ENCODE assay signal across 11 cellular contexts in the genomic region with DNA sequence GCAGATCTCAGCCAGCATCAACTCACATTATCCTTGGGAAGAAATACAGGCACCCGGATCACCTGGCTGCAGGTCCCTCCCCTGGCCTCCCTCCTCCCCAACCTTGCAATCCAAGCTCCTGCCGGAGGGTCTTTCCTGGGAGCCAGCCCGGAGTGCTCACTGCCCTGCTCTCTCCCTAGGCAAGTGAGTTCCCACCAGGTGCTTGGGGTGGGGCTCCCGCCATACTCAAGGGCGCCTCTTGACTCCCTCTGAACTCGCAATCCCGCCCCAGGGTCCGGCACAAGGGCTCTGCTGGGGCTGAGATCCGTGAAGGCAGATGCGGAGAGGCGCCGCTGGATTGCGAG. TPM values are rescaled to one million over a fixed set of nuclear protein-coding genes. Genes with fewer than 3 reads are reported as not detected.
A peak's percentile ranks its signal among the peaks of the same experiment; 100 is the strongest.
DNase-seq lines count a peak whose midpoint lies in the region; ATAC-seq and TF ChIP-seq lines count a peak whose summit lies in the region.
"Had no signal": no experiment of that assay in that cellular context is flagged by ENCODE, and none has a peak within 500 bp of the region (broad histone marks: within the 10 kb centered on the region; RNA-seq: fewer than 3 reads in every experiment).

No MANE protein-coding gene starts in this region.

- peaks cover 27% of the 10 kb centered on the region for H3K79me2 ChIP-seq in ACC112 (ENCODE audit: control insufficient read depth, insufficient read depth, low read length, unreplicated experiment)

- ATAC-seq in left colon = no peak

- H3K9ac ChIP-seq in HUES6 (ENCODE audit: low read length) = peak overlapping the region; percentile 85

- H2AFZ ChIP-seq in ACC112 (ENCODE audit: low read length, unreplicated experiment) = no peak overlapping the region

- peak overlapping the region; percentile 62 to 83 (median 77) for H3K4me3 Mint-ChIP-seq in nephron

- peaks cover 22% of the 10 kb centered on the region for H3K4me1 ChIP-seq in ACC112 (ENCODE audit: control insufficient read depth, insufficient read depth, low read length, unreplicated experiment)
- peaks cover 14% of the 10 kb centered on the region for H3K4me1 ChIP-seq in HUES6 (ENCODE audit: control insufficient read depth, insufficient read depth, low read length)

- H3K27me3 Mint-ChIP-seq in nephron (ENCODE audit: low read depth) = peaks cover 24% of the 10 kb centered on the region

- no peaks in the 10 kb centered on the region for H3K36me3 ChIP-seq in ACC112 (ENCODE audit: insufficient read depth, low read length)
- peaks cover 5% of the 10 kb centered on the region; the same call in 1 of the 2 replicates for H3K36me3 ChIP-seq in HUES6 (ENCODE audit: control insufficient read depth, insufficient read depth, low read length)

- H3K4me3 ChIP-seq in ACC112 (ENCODE audit: low read depth, low read length) = peak overlapping the region; percentile 82
- H3K4me3 ChIP-seq in HUES6 (ENCODE audit: low read depth, low read length) = peak overlapping the region; percentile 91

- intact Hi-C loops in left colon (cut with DNase I, micrococcal nuclease) = no loop called here

- peaks cover 7% of the 10 kb centered on the region for H3K4me1 Mint-ChIP-seq in nephron

- H3K27me3 ChIP-seq in ACC112 (ENCODE audit: insufficient read depth, low read length) (peaks cover 27% of the 10 kb centered on the region; the same call in 1 of the 2 replicates), HUES6 (ENCODE audit: control insufficient read depth, insufficient read depth, low read length) (peaks cover 30% of the 10 kb centered on the region)

- no peak overlapping the region for H3K27ac Mint-ChIP-seq in nephron

- no peak overlapping the region for H3K27ac ChIP-seq in ACC112 (ENCODE audit: low read depth, low read length)
- no peak overlapping the region for H3K27ac ChIP-seq in HUES6 (ENCODE audit: low read depth, low read length)
- peak overlapping the region; percentile 98 for H3K27ac ChIP-seq in epithelial cell of prostate

- no peaks in the 10 kb centered on the region for H3K36me3 Mint-ChIP-seq in nephron (ENCODE audit: low read depth)

- peaks cover 16% of the 10 kb centered on the region for H3K9me3 ChIP-seq in HUES6 (ENCODE audit: control insufficient read depth, insufficient read depth, low read depth, low read length)

- TF ChIP-seq CTCF in nephron (IDR thresholded peaks at IDR 0.05; ENCODE audit: unreplicated experiment in 3 of 3) = no peak

- DNase-seq in epithelial cell of prostate (ENCODE audit: low read depth, low spot score) (no peak), left colon (no peak), H4 (ENCODE audit: low spot score) (no peak), OCI-M2 (lab: John Stamatoyannopoulos, UW; ENCODE audit: unreplicated experiment) (no peak), NCI-H446 treated with DMSO at 0.1 percent for 48 hours (lab: John Stamatoyannopoulos, UW) (no peak)
- DNase-seq: activated gamma-delta T cell treated with Interleukin-2 at 50 U/mL for 16 hours; MV-4-11; stimulated activated CD4-positive, alpha-beta T cell treated with anti-CD3 and anti-CD28 coated beads, Interleukin-2, amount 100 ng/mL, for 48 hours had no signal

- peaks cover 4% of the 10 kb centered on the region for H3K9me3 Mint-ChIP-seq in nephron

RNA-seq across cellular contexts. Expression of a gene that starts 1.2 kb away (rescaled TPM):
- total RNA-seq in left colon = 10 to 100 TPM; 76.4 to 89.3 TPM
- 3.5 and 5.2 TPM in 2 replicates for total RNA-seq in H4 (2014; rRNA removed; shearing (Covaris generic))

Comparison
In these comparisons a context has a peak if more than half of its experiments do, and no peak if none do; other contexts are left out.
1. RNA of a gene that starts 1.2 kb away (total RNA-seq): 76.4 to 89.3 TPM in left colon; 3.5 to 5.2 TPM in H4; every median in the first group is over 10 times any median in the second.